15 cellular contexts compared by ENCODE assay signal in the genomic region with DNA sequence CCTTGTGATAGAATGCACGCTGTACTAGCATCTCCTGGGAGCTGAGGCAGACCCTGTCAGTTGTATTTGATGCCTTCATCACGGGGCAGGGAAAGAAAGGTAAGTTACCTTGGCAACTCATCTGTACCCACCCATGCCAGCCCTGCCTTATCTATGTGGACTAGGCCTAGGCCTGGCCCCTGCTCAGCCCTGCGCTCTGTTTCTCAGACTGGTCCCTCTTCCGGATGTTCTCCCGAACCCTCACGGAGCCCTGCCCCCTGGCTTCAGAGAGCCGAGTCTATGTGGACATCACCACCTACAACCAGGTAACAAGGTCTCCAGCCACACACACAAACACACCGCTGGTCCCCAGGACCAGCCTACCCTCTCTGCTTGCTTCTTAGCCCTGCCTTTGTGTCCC. TPM values are rescaled to one million over a fixed set of nuclear protein-coding genes. Genes with fewer than 3 reads are reported as not detected.
A peak's percentile ranks its signal among the peaks of the same experiment; 100 is the strongest.
DNase-seq lines count a peak whose midpoint lies in the region; ATAC-seq and TF ChIP-seq lines count a peak whose summit lies in the region.
"Had no signal": no experiment of that assay in that cellular context is flagged by ENCODE, and none has a peak within 500 bp of the region (broad histone marks: within the 10 kb centered on the region; RNA-seq: fewer than 3 reads in every experiment).

No MANE protein-coding gene starts in this region.

- 94 to 100% methylated on average over 3 to 8 of the region's 8 CpGs for WGBS in endodermal cell (ENCODE audit: insufficient coverage in 1 of 2, insufficient read length in 1 of 2), 2 experiments

- intact Hi-C loops in Right ventricle myocardium inferior (cut with DNase I) (no loop called here), cardiac septum (cut with DNase I) (no loop called here), uterus (cut with DNase I; ENCODE audit: low total_unique reads) (no loop called here)

- H3K27ac ChIP-seq in uterus, result peak overlapping the region; percentile 46 to 55
- no peak overlapping the region for H3K27ac ChIP-seq in endodermal cell (ENCODE audit: low read depth, low read length)
- H3K27ac ChIP-seq: foreskin keratinocyte had no signal

- no peak overlapping the region for H3K27ac Mint-ChIP-seq in endothelial cell (ENCODE audit: unreplicated experiment)
- no peak overlapping the region for H3K27ac Mint-ChIP-seq in neural crest cell (ENCODE audit: unreplicated experiment)
- H3K27ac Mint-ChIP-seq in endodermal cell, result no peak overlapping the region

- H3K27me3 Mint-ChIP-seq in endothelial cell (ENCODE audit: unreplicated experiment), result peaks cover 4% of the 10 kb centered on the region
- H3K27me3 Mint-ChIP-seq in neural crest cell (ENCODE audit: low read depth), result no peaks in the 10 kb centered on the region
- H3K27me3 Mint-ChIP-seq in endodermal cell (ENCODE audit: insufficient read depth), result no peaks in the 10 kb centered on the region
- H3K27me3 Mint-ChIP-seq: activated CD4-positive, alpha-beta memory T cell treated with anti-CD3 and anti-CD28 coated beads for 36 hours; naive thymus-derived CD8-positive, alpha-beta T cell had no signal

- DNase-seq in Right ventricle myocardium inferior (ENCODE audit: missing footprints) (no peak), cardiac septum (ENCODE audit: low spot score) (no peak), endothelial cell (ENCODE audit: low spot score) (no peak), neural crest cell (ENCODE audit: low read depth, low spot score) (no peak), uterus (no peak), foreskin melanocyte (no peak), endodermal cell (no peak), dedifferentiated amniotic fluid mesenchymal stem cell (ENCODE audit: extremely low spot score) (no peak)
- DNase-seq: islet precursor cell; naive thymus-derived CD8-positive, alpha-beta T cell; NCI-H2227 treated with DMSO at 0.1 percent for 48 hours had no signal

- H3K4me1 Mint-ChIP-seq in endothelial cell (ENCODE audit: unreplicated experiment), result peaks cover 10% of the 10 kb centered on the region
- peaks cover 18% of the 10 kb centered on the region for H3K4me1 Mint-ChIP-seq in neural crest cell
- H3K4me1 Mint-ChIP-seq in endodermal cell, result peaks cover 4% of the 10 kb centered on the region

- H3K4me1 ChIP-seq in uterus, result peaks cover 8 to 12% of the 10 kb centered on the region in 2 donors
- no peaks in the 10 kb centered on the region for H3K4me1 ChIP-seq in endodermal cell (ENCODE audit: control insufficient read depth, insufficient read depth, low read length)

- H3K36me3 Mint-ChIP-seq in endothelial cell (ENCODE audit: low read depth, unreplicated experiment) (peaks cover 27% of the 10 kb centered on the region), neural crest cell (ENCODE audit: low read depth) (no peaks in the 10 kb centered on the region), endodermal cell (ENCODE audit: low read depth) (peaks cover 51% of the 10 kb centered on the region)

- H3K9me3 Mint-ChIP-seq in endothelial cell (ENCODE audit: unreplicated experiment), result no peaks in the 10 kb centered on the region
- H3K9me3 Mint-ChIP-seq in neural crest cell, result no peaks in the 10 kb centered on the region
- H3K9me3 Mint-ChIP-seq in endodermal cell, result no peaks in the 10 kb centered on the region
- H3K9me3 Mint-ChIP-seq: activated CD4-positive, alpha-beta memory T cell treated with anti-CD3 and anti-CD28 coated beads for 36 hours; naive thymus-derived CD8-positive, alpha-beta T cell had no signal

- peak overlapping the region; percentile 56 for H3K4me3 Mint-ChIP-seq in endothelial cell (ENCODE audit: unreplicated experiment)
- H3K4me3 Mint-ChIP-seq in neural crest cell, result peak overlapping the region; percentile 75
- no peak overlapping the region for H3K4me3 Mint-ChIP-seq in endodermal cell
- H3K4me3 Mint-ChIP-seq: activated CD4-positive, alpha-beta memory T cell treated with anti-CD3 and anti-CD28 coated beads for 36 hours had no signal

- H3K36me3 ChIP-seq in uterus, result no peaks in the 10 kb centered on the region
- H3K36me3 ChIP-seq in endodermal cell (ENCODE audit: control insufficient read depth, insufficient read depth, low read length), result peaks cover 66% of the 10 kb centered on the region

- no peak for TF ChIP-seq CTCF in endothelial cell (IDR thresholded peaks at IDR 0.05; ENCODE audit: unreplicated experiment)
- no peak for TF ChIP-seq CTCF in neural crest cell (conservative IDR thresholded peaks at IDR 0.05)
- no peak for TF ChIP-seq CTCF in uterus (IDR thresholded peaks at IDR 0.05)
- TF ChIP-seq CTCF in endodermal cell (conservative IDR thresholded peaks at IDR 0.05), result no peak

- no peak for TF ChIP-seq POLR2A in uterus (IDR thresholded peaks at IDR 0.05)

- no peak overlapping the region for H3K9ac ChIP-seq in endodermal cell (ENCODE audit: extremely low read depth, low read length, poor library complexity, severe bottlenecking)

- H3K27me3 ChIP-seq in uterus (no peaks in the 10 kb centered on the region), endodermal cell (ENCODE audit: control insufficient read depth, insufficient read depth, low read length, poor library complexity, severe bottlenecking) (no peaks in the 10 kb centered on the region)
- H3K27me3 ChIP-seq: foreskin keratinocyte had no signal

- peak; percentile 18 for ATAC-seq in Right ventricle myocardium inferior
- ATAC-seq: naive thymus-derived CD8-positive, alpha-beta T cell had no signal

- H3K4me3 ChIP-seq in uterus (no peak overlapping the region), endodermal cell (ENCODE audit: low read length) (no peak overlapping the region)
- H3K4me3 ChIP-seq: smooth muscle cell had no signal

- H3K9me3 ChIP-seq in uterus (no peaks in the 10 kb centered on the region), endodermal cell (ENCODE audit: control insufficient read depth, low read length) (no peaks in the 10 kb centered on the region)

RNA-seq across cellular contexts. Expression of a gene that starts 4.2 kb away (rescaled TPM):
- total RNA-seq in Right ventricle myocardium inferior (114 TPM), cardiac septum (139 TPM), endothelial cell (ENCODE audit: unreplicated experiment) (68.6 TPM), neural crest cell (64.8 and 67.4 TPM in 2 replicates), uterus (10 to 100 TPM; 28.7 to 89.2 (median 62.6) TPM), endodermal cell (10 to 100 TPM; 83.3 to 90.1 TPM)
- polyA plus RNA-seq in endodermal cell (2013, experiment 1 of 2), result 77.8 TPM
- polyA plus RNA-seq in endodermal cell (2013, experiment 2 of 2), result 69.9 TPM

RNA-seq across cellular contexts. Expression of a gene that starts 12.0 kb away (rescaled TPM):
- total RNA-seq in Right ventricle myocardium inferior (364 TPM), cardiac septum (209 TPM), endothelial cell (ENCODE audit: unreplicated experiment) (2.0 TPM), neural crest cell (18.1 and 18.2 TPM in 2 replicates), uterus (10 to 100 TPM in 3 of 4 donors, 1 to 10 TPM in 1; 7.5 to 84.2 (median 62.4) TPM), endodermal cell (10 to 100 TPM; 63.2 to 69.1 TPM)
- 39.0 TPM for polyA plus RNA-seq in endodermal cell (2013, experiment 1 of 2)
- 41.4 TPM for polyA plus RNA-seq in endodermal cell (2013, experiment 2 of 2)

RNA-seq across cellular contexts. Expression of a gene that starts 42.0 kb away (rescaled TPM):
- 0.73 TPM for total RNA-seq in Right ventricle myocardium inferior
- 2.2 TPM for total RNA-seq in cardiac septum
- not detected for total RNA-seq in endothelial cell (ENCODE audit: unreplicated experiment)
- total RNA-seq in neural crest cell, result not detected in 2 replicates
- 1 to 10 TPM in 1 of 4 donors, not detected in 3; 1.9 TPM for total RNA-seq in uterus
- total RNA-seq in endodermal cell, result 1 to 10 TPM; 2.0 to 2.4 TPM
- 0.32 TPM for polyA plus RNA-seq in endodermal cell (2013, experiment 1 of 2)
- 0.46 TPM for polyA plus RNA-seq in endodermal cell (2013, experiment 2 of 2)
- total RNA-seq: foreskin keratinocyte, smooth muscle cell had no signal
- polyA plus RNA-seq: foreskin keratinocyte had no signal

RNA-seq across cellular contexts. Expression of a gene that starts 49.4 kb away (rescaled TPM):
- 0.95 TPM for total RNA-seq in Right ventricle myocardium inferior
- total RNA-seq in cardiac septum, result 1.0 TPM
- total RNA-seq in endothelial cell (ENCODE audit: unreplicated experiment), result 4.6 TPM
- total RNA-seq in neural crest cell, result 7.4 and 8.7 TPM in 2 replicates
- 10 to 100 TPM in 2 of 4 donors, 1 to 10 TPM in 1, not detected in 1; 7.9 to 18.3 (median 15.5) TPM for total RNA-seq in uterus
- total RNA-seq in endodermal cell, result 100 to 1,000 TPM; 304 to 580 TPM
- polyA plus RNA-seq in endodermal cell (2013, experiment 1 of 2), result 59.9 TPM
- 51.6 TPM for polyA plus RNA-seq in endodermal cell (2013, experiment 2 of 2)
- total RNA-seq: urinary bladder had no signal

RNA-seq across cellular contexts. Expression of a gene that starts 57.2 kb away (rescaled TPM):
- total RNA-seq in Right ventricle myocardium inferior, result 21.9 TPM
- total RNA-seq in cardiac septum, result 17.4 TPM
- total RNA-seq in endothelial cell (ENCODE audit: unreplicated experiment), result 20.0 TPM
- total RNA-seq in neural crest cell, result 24.6 and 25.7 TPM in 2 replicates
- 10 to 100 TPM; 19.0 to 35.6 (median 25.0) TPM for total RNA-seq in uterus
- total RNA-seq in endodermal cell, result 10 to 100 TPM; 22.1 to 23.8 TPM
- polyA plus RNA-seq in endodermal cell (2013, experiment 1 of 2), result 16.4 TPM
- polyA plus RNA-seq in endodermal cell (2013, experiment 2 of 2), result 15.6 TPM
